In genomic region chr5:159340511-159340910, GRCh38 we compare ENCODE assay signal across 24 cellular contexts. TPM values are rescaled to one million over a fixed set of nuclear protein-coding genes. Genes with fewer than 3 reads are reported as not detected.
DNase-seq lines count a peak whose midpoint lies in the region; ATAC-seq and TF ChIP-seq lines count a peak whose summit lies in the region.
"Had no signal": no experiment of that assay in that cellular context is flagged by ENCODE, and none has a peak within 500 bp of the region (broad histone marks: within the 10 kb centered on the region; RNA-seq: fewer than 3 reads in every experiment).

No MANE protein-coding gene starts in this region.

- H3K27ac Mint-ChIP-seq in T-helper 17 cell = peak overlapping the region; percentile 0
- no peak overlapping the region for H3K27ac Mint-ChIP-seq in activated naive CD8-positive, alpha-beta T cell treated with anti-CD3 and anti-CD28 coated beads, Interleukin-2, amount 50 U/mL, for 24 hours
- H3K27ac Mint-ChIP-seq in stimulated activated effector memory CD8-positive, alpha-beta T cell treated with anti-CD3 and anti-CD28 coated beads, Interleukin-12 subunit alpha, Interleukin-12 subunit beta, amount 100 ng/mL, for 72 hours = peak overlapping the region; percentile 1

- H3K36me3 Mint-ChIP-seq in T-helper 17 cell (ENCODE audit: low read depth) = peaks cover 3% of the 10 kb centered on the region
- H3K36me3 Mint-ChIP-seq in activated naive CD8-positive, alpha-beta T cell treated with anti-CD3 and anti-CD28 coated beads, Interleukin-2, amount 50 U/mL, for 24 hours (ENCODE audit: low read depth) = no peaks in the 10 kb centered on the region
- H3K36me3 Mint-ChIP-seq in stimulated activated effector memory CD8-positive, alpha-beta T cell treated with anti-CD3 and anti-CD28 coated beads, Interleukin-12 subunit alpha, Interleukin-12 subunit beta, amount 100 ng/mL, for 72 hours = no peaks in the 10 kb centered on the region

- peak; percentile 40 for ATAC-seq in T-helper 17 cell
- peak; percentile 21 for ATAC-seq in activated naive CD8-positive, alpha-beta T cell treated with anti-CD3 and anti-CD28 coated beads, Interleukin-2, amount 50 U/mL, for 24 hours
- ATAC-seq in stimulated activated effector memory CD8-positive, alpha-beta T cell treated with anti-CD3 and anti-CD28 coated beads, Interleukin-12 subunit alpha, Interleukin-12 subunit beta, amount 100 ng/mL, for 72 hours = peak; percentile 82
- no peak for ATAC-seq in left colon
- ATAC-seq: esophagus mucosa, foreskin keratinocyte, HCT116, HepG2, left lung had no signal

- H3K4me3 Mint-ChIP-seq in T-helper 17 cell = peak overlapping the region; percentile 3
- H3K4me3 Mint-ChIP-seq in activated naive CD8-positive, alpha-beta T cell treated with anti-CD3 and anti-CD28 coated beads, Interleukin-2, amount 50 U/mL, for 24 hours = no peak overlapping the region
- peak overlapping the region; percentile 1 for H3K4me3 Mint-ChIP-seq in stimulated activated effector memory CD8-positive, alpha-beta T cell treated with anti-CD3 and anti-CD28 coated beads, Interleukin-12 subunit alpha, Interleukin-12 subunit beta, amount 100 ng/mL, for 72 hours
- H3K4me3 Mint-ChIP-seq: naive B cell had no signal

- no peaks in the 10 kb centered on the region for H3K9me3 Mint-ChIP-seq in activated naive CD8-positive, alpha-beta T cell treated with anti-CD3 and anti-CD28 coated beads, Interleukin-2, amount 50 U/mL, for 24 hours
- H3K9me3 Mint-ChIP-seq in stimulated activated effector memory CD8-positive, alpha-beta T cell treated with anti-CD3 and anti-CD28 coated beads, Interleukin-12 subunit alpha, Interleukin-12 subunit beta, amount 100 ng/mL, for 72 hours = no peaks in the 10 kb centered on the region

- H3K4me1 Mint-ChIP-seq in T-helper 17 cell = peaks cover 45% of the 10 kb centered on the region
- peaks cover 65% of the 10 kb centered on the region for H3K4me1 Mint-ChIP-seq in activated naive CD8-positive, alpha-beta T cell treated with anti-CD3 and anti-CD28 coated beads, Interleukin-2, amount 50 U/mL, for 24 hours
- H3K4me1 Mint-ChIP-seq in stimulated activated effector memory CD8-positive, alpha-beta T cell treated with anti-CD3 and anti-CD28 coated beads, Interleukin-12 subunit alpha, Interleukin-12 subunit beta, amount 100 ng/mL, for 72 hours = peaks cover 68% of the 10 kb centered on the region

- DNase-seq in stimulated activated CD4-positive, alpha-beta T cell treated with anti-CD3 and anti-CD28 coated beads, Interleukin-1b, Interleukin-23, amount 100 ng/mL, for 48 hours = peak; percentile 20
- DNase-seq in stimulated activated CD4-positive, alpha-beta T cell treated with anti-CD3 and anti-CD28 coated beads, Interleukin-4, amount 100 ng/mL, for 4 hours = no peak
- DNase-seq in T-helper 17 cell (no peak), left colon (no peak), GM10266 (ENCODE audit: extremely low spot score) (no peak)
- DNase-seq in activated naive CD8-positive, alpha-beta T cell treated with anti-CD3 and anti-CD28 coated beads, Interleukin-2, amount 50 U/mL, for 24 hours = peak; percentile 20
- peak in 1 of 2 donors; percentile 18 for DNase-seq in stimulated activated effector memory CD8-positive, alpha-beta T cell treated with anti-CD3 and anti-CD28 coated beads, Interleukin-12 subunit alpha, Interleukin-12 subunit beta, amount 100 ng/mL, for 72 hours (ENCODE audit: low spot score in 2 of 2)
- DNase-seq: activated CD4-positive, alpha-beta T cell treated with anti-CD3 and anti-CD28 coated beads, Interleukin-2, amount 50 U/mL, for 4 hours; DMS153; heart right ventricle; left lung; naive B cell; NCI-H2029 treated with DMSO at 0.1 percent for 48 hours; NCI-H226; NCI-H748 treated with DMSO at 0.1 percent for 48 hours; occipital lobe had no signal

- no peaks in the 10 kb centered on the region for H3K27me3 Mint-ChIP-seq in T-helper 17 cell
- H3K27me3 Mint-ChIP-seq in activated naive CD8-positive, alpha-beta T cell treated with anti-CD3 and anti-CD28 coated beads, Interleukin-2, amount 50 U/mL, for 24 hours = no peaks in the 10 kb centered on the region
- H3K27me3 Mint-ChIP-seq: naive B cell had no signal

- intact Hi-C loops in left colon (cut with DNase I, micrococcal nuclease) = no loop called here

- H3K9me3 ChIP-seq in T-helper 17 cell (ENCODE audit: control insufficient read depth, low read length, poor library complexity, severe bottlenecking) = no peaks in the 10 kb centered on the region
- H3K9me3 ChIP-seq: SJSA1 had no signal

- no peak for TF ChIP-seq CTCF in GM10266 (IDR thresholded peaks at IDR 0.05; ENCODE audit: control insufficient read depth, insufficient read depth, low read depth, missing control alignments)

RNA-seq across cellular contexts. Expression of gene IL12B, which starts 10.2 kb away (rescaled TPM):
- total RNA-seq in T-helper 17 cell (not detected), left colon (not detected)
- total RNA-seq: foreskin keratinocyte, heart right ventricle, HepG2, left lung, M059J, occipital lobe, RPMI7951, tibial nerve had no signal

Comparison
In these comparisons a context has a peak if more than half of its experiments do, and no peak if none do; other contexts are left out.
1. DNase-seq: peak in stimulated activated CD4-positive, alpha-beta T cell treated with anti-CD3 and anti-CD28 coated beads, Interleukin-1b, Interleukin-23, amount 100 ng/mL, for 48 hours (single experiment) and activated naive CD8-positive, alpha-beta T cell treated with anti-CD3 and anti-CD28 coated beads, Interleukin-2, amount 50 U/mL, for 24 hours (single experiment); none in stimulated activated CD4-positive, alpha-beta T cell treated with anti-CD3 and anti-CD28 coated beads, Interleukin-4, amount 100 ng/mL, for 4 hours (0 of 2), T-helper 17 cell (0 of 3), left colon (0 of 2) and GM10266 (single experiment).